8 cellular contexts compared by ENCODE assay signal in the genomic region with DNA sequence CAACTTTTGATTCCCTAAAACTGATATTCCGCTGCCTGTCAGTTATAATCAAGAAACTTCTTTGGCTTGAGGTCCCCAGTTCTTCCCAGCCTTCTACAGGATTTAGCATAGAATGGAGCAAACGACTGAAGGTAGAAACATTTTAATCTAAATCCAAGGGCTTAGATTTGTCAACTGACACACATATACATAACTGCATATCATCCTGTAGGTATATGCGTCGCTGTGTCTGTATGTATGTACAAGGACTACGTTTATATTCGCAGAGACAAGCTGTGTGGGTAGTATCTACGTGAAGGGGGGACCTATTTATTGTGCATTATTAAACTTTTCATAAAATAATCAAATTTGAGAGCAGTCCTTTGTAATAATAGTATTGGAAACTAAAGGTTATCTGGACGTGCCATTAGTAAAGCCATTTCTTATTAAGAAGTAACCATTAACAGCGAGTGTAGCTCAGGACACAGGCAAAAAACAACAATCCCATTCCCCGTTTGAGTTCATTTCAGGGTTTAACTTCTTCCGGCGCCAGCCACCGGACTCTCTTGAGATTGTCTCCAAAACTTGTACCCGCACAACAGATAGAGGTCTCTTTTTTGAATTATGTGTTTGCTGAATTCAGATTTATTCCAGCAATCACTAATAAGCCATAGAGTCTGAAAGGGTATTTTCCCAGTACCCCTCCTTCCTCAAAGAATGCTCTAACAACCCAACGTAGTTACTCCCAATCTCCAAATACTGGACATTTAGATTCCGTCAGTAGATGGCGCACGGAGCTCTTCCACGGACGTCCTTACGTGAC. TPM values are rescaled to one million over a fixed set of nuclear protein-coding genes. Genes with fewer than 3 reads are reported as not detected.
A peak's percentile ranks its signal among the peaks of the same experiment; 100 is the strongest.
DNase-seq lines count a peak whose midpoint lies in the region; ATAC-seq and TF ChIP-seq lines count a peak whose summit lies in the region.

No MANE protein-coding gene starts in this region.

- DNase-seq in DMS153 treated with DMSO at 0.1 percent for 48 hours (lab: John Stamatoyannopoulos, UW; ENCODE audit: unreplicated experiment), result peak; percentile 72
- peak; percentile 91 for DNase-seq in NAMALWA (ENCODE audit: low spot score)
- DNase-seq in T follicular helper cell (ENCODE audit: low read depth), result peak; percentile 23
- DNase-seq in coronary artery (ENCODE audit: low spot score), result no peak
- no peak for DNase-seq in left lobe of liver (ENCODE audit: low spot score)
- DNase-seq in stimulated activated CD4-positive, alpha-beta T cell treated with anti-CD3 and anti-CD28 coated beads, Interleukin-4, amount 100 ng/mL, for 1 hour, result peak; percentile 13
- DNase-seq in NOMO-1 treated with dmso at 0.1 percent for 144 hours (lab: John Stamatoyannopoulos, UW; ENCODE audit: unreplicated experiment), result no peak

- ATAC-seq in GM21619 (IDR thresholded peaks at IDR 0.05; ENCODE audit: unreplicated experiment), result peak; percentile 18
- peak; percentile 47 for ATAC-seq in left lobe of liver

- H3K27ac ChIP-seq in coronary artery, result peak overlapping the region; percentile 19 to 32

- peak; percentile 72 for TF ChIP-seq CTCF in coronary artery (IDR thresholded peaks at IDR 0.05)

- H3K4me3 ChIP-seq in coronary artery, result peak overlapping the region; percentile 87

RNA-seq across cellular contexts. Expression of a gene that starts 2.1 kb away (rescaled TPM):
- 2.0 TPM for total RNA-seq in left lobe of liver

RNA-seq across cellular contexts. Expression of a gene that starts 59.7 kb away (rescaled TPM):
- 7.5 TPM for total RNA-seq in left lobe of liver

Comparison
In these comparisons a context has a peak if more than half of its experiments do, and no peak if none do; other contexts are left out.
1. DNase-seq: peak in DMS153 treated with DMSO at 0.1 percent for 48 hours (single experiment), NAMALWA (single experiment), T follicular helper cell (single experiment) and stimulated activated CD4-positive, alpha-beta T cell treated with anti-CD3 and anti-CD28 coated beads, Interleukin-4, amount 100 ng/mL, for 1 hour (single experiment); none in coronary artery (single experiment), left lobe of liver (single experiment) and NOMO-1 treated with dmso at 0.1 percent for 144 hours (single experiment).